In genomic region chr2:231425811-231426703, GRCh38 we compare ENCODE assay signal across 12 cellular contexts. TPM values are rescaled to one million over a fixed set of nuclear protein-coding genes. Genes with fewer than 3 reads are reported as not detected.
DNase-seq lines count a peak whose midpoint lies in the region; ATAC-seq and TF ChIP-seq lines count a peak whose summit lies in the region.
"Had no signal": no experiment of that assay in that cellular context is flagged by ENCODE, and none has a peak within 500 bp of the region (broad histone marks: within the 10 kb centered on the region; RNA-seq: fewer than 3 reads in every experiment).

No MANE protein-coding gene starts in this region.

- peak; percentile 28 for ATAC-seq in esophagus mucosa

- no peak for TF ChIP-seq CTCF in BE2C (IDR thresholded peaks at IDR 0.05; ENCODE audit: low read depth, low read length)
- TF ChIP-seq CTCF in colonic mucosa (IDR thresholded peaks at IDR 0.05) = no peak

- peak in 2 of 3 experiments; percentile 15 to 57 for DNase-seq in NCI-H1417 (lab: John Stamatoyannopoulos, UW)
- DNase-seq in NCI-H1417 treated with DMSO at 0.1 percent for 48 hours (lab: John Stamatoyannopoulos, UW) = no peak
- peak; percentile 62 for DNase-seq in activated CD4-positive, alpha-beta T cell treated with anti-CD3 and anti-CD28 coated beads, Interleukin-2, amount 10 ng/mL, durations not matched to agents 7 days and 5 days
- peak; percentile 34 to 62 for DNase-seq in stimulated activated CD8-positive, alpha-beta memory T cell treated with anti-CD3 and anti-CD28 coated beads, Interleukin-15, amount 100 ng/mL, for 4 hours (ENCODE audit: low read depth in 2 of 2)
- DNase-seq in BE2C = no peak
- no peak for DNase-seq in colonic mucosa
- no peak for DNase-seq in DMS 273 treated with DMSO at 0.1 percent for 48 hours (lab: John Stamatoyannopoulos, UW)
- DNase-seq: dermis blood vessel endothelial cell, hippocampal formation had no signal

- H3K4me1 ChIP-seq in BE2C (no peaks in the 10 kb centered on the region), colonic mucosa (no peaks in the 10 kb centered on the region)

- CTCF ChIA-PET in activated CD4-positive, alpha-beta T cell treated with anti-CD3 and anti-CD28 coated beads, Interleukin-2, amount 10 ng/mL, durations not matched to agents 7 days and 5 days (lab: Charles Lee) = interaction anchor here (1.0 to 1.5 kb wide), 4 partner anchors 13 to 26 kb away, joined by 3 to 6 read pairs (median 4); no protein-coding TSS in a partner anchor

- peak overlapping the region; percentile 9 for H3K4me3 Mint-ChIP-seq in activated CD4-positive, alpha-beta T cell treated with anti-CD3 and anti-CD28 coated beads, Interleukin-2, amount 10 ng/mL, durations not matched to agents 7 days and 5 days
- H3K4me3 Mint-ChIP-seq: neural crest cell had no signal

- peaks cover 15% of the 10 kb centered on the region for H3K4me1 Mint-ChIP-seq in activated CD4-positive, alpha-beta T cell treated with anti-CD3 and anti-CD28 coated beads, Interleukin-2, amount 10 ng/mL, durations not matched to agents 7 days and 5 days

- H3K27me3 Mint-ChIP-seq in activated CD4-positive, alpha-beta T cell treated with anti-CD3 and anti-CD28 coated beads, Interleukin-2, amount 10 ng/mL, durations not matched to agents 7 days and 5 days = peaks cover 2% of the 10 kb centered on the region

- H3K9me3 ChIP-seq in BE2C (no peaks in the 10 kb centered on the region), colonic mucosa (no peaks in the 10 kb centered on the region)

- no peaks in the 10 kb centered on the region for H3K36me3 Mint-ChIP-seq in activated CD4-positive, alpha-beta T cell treated with anti-CD3 and anti-CD28 coated beads, Interleukin-2, amount 10 ng/mL, durations not matched to agents 7 days and 5 days (ENCODE audit: low read depth)

- H3K9me3 Mint-ChIP-seq in activated CD4-positive, alpha-beta T cell treated with anti-CD3 and anti-CD28 coated beads, Interleukin-2, amount 10 ng/mL, durations not matched to agents 7 days and 5 days = peaks cover 13% of the 10 kb centered on the region

- H3K36me3 ChIP-seq in BE2C (no peaks in the 10 kb centered on the region), colonic mucosa (no peaks in the 10 kb centered on the region)

- no peak overlapping the region for H3K27ac ChIP-seq in colonic mucosa
- H3K27ac ChIP-seq: 22Rv1 had no signal

- POLR2A ChIA-PET in activated CD4-positive, alpha-beta T cell treated with anti-CD3 and anti-CD28 coated beads, Interleukin-2, amount 10 ng/mL, durations not matched to agents 7 days and 5 days (lab: Charles Lee) = no interaction called here

- H3K9ac ChIP-seq in colonic mucosa (ENCODE audit: low read depth in 2 of 2, low read length in 2 of 2) = no peak overlapping the region

- H3K27me3 ChIP-seq in BE2C (no peaks in the 10 kb centered on the region), colonic mucosa (no peaks in the 10 kb centered on the region)

- peak overlapping the region; percentile 78 for H3K27ac Mint-ChIP-seq in activated CD4-positive, alpha-beta T cell treated with anti-CD3 and anti-CD28 coated beads, Interleukin-2, amount 10 ng/mL, durations not matched to agents 7 days and 5 days

- H3K4me3 ChIP-seq in BE2C (ENCODE audit: low read depth, low read length) = no peak overlapping the region
- no peak overlapping the region for H3K4me3 ChIP-seq in colonic mucosa

- intact Hi-C loops in colonic mucosa (cut with DNase I) = no loop called here

RNA-seq across cellular contexts. Expression of gene B3GNT7, which starts 30.5 kb away (rescaled TPM):
- total RNA-seq in activated CD4-positive, alpha-beta T cell treated with anti-CD3 and anti-CD28 coated beads, Interleukin-2, amount 10 ng/mL, durations not matched to agents 7 days and 5 days = not detected
- total RNA-seq in esophagus mucosa = 5.5 TPM
- polyA plus RNA-seq in BE2C (2012; ENCODE audit: insufficient read depth, insufficient read length, low read depth) = not detected
- total RNA-seq in colonic mucosa = 100 to 1,000 TPM; 244 to 258 TPM

RNA-seq across cellular contexts. Expression of gene NCL, which starts 38.2 kb away (rescaled TPM):
- 100 to 1,000 TPM; 542 to 599 TPM for total RNA-seq in activated CD4-positive, alpha-beta T cell treated with anti-CD3 and anti-CD28 coated beads, Interleukin-2, amount 10 ng/mL, durations not matched to agents 7 days and 5 days
- total RNA-seq in esophagus mucosa (403 TPM), colonic mucosa (100 to 1,000 TPM; 309 to 534 TPM)
- 932 TPM for polyA plus RNA-seq in BE2C (2012; ENCODE audit: insufficient read depth, insufficient read length, low read depth)

Comparison
In these comparisons a context has a peak if more than half of its experiments do, and no peak if none do; other contexts are left out.
1. DNase-seq: peak in NCI-H1417 (2 of 3), activated CD4-positive, alpha-beta T cell treated with anti-CD3 and anti-CD28 coated beads, Interleukin-2, amount 10 ng/mL, durations not matched to agents 7 days and 5 days (single experiment) and stimulated activated CD8-positive, alpha-beta memory T cell treated with anti-CD3 and anti-CD28 coated beads, Interleukin-15, amount 100 ng/mL, for 4 hours (2 of 2); none in NCI-H1417 treated with DMSO at 0.1 percent for 48 hours (single experiment), BE2C (single experiment), colonic mucosa (single experiment) and DMS 273 treated with DMSO at 0.1 percent for 48 hours (single experiment).
2. RNA of gene B3GNT7, which starts 30.5 kb away (total RNA-seq): 244 to 258 TPM in colonic mucosa; 5.5 TPM in esophagus mucosa (single experiment) and not detected in activated CD4-positive, alpha-beta T cell treated with anti-CD3 and anti-CD28 coated beads, Interleukin-2, amount 10 ng/mL, durations not matched to agents 7 days and 5 days; every median in the first group is over 10 times any median in the second.